Comparison of ENCODE assay signal across 11 cellular contexts in the genomic region with DNA sequence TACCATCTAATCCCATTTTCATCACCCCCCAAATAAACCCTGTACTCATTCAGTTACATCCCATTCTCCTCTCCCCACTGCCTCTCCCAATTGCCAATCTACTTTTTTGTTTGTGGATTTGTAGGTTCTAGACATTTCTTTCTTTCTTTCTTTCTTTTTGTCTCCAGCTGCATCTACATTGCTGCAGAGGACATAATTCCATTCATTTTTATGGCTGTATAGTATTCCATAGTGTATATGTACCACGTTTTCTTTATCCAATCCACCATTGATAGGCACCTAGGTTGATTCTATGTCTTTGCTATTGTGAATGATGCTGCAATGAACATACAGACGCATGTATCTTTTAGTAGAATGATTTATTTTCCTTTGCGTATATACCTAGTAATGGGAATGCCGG. TPM values are rescaled to one million over a fixed set of nuclear protein-coding genes. Genes with fewer than 3 reads are reported as not detected.
A peak's percentile ranks its signal among the peaks of the same experiment; 100 is the strongest.
DNase-seq lines count a peak whose midpoint lies in the region; ATAC-seq, FAIRE-seq and TF ChIP-seq lines count a peak whose summit lies in the region.
"Had no signal": no experiment of that assay in that cellular context is flagged by ENCODE, and none has a peak within 500 bp of the region (broad histone marks: within the 10 kb centered on the region; RNA-seq: fewer than 3 reads in every experiment).

No MANE protein-coding gene starts in this region.

- 80 to 100% methylated on average over 1 to 2 of the region's 4 CpGs for WGBS in mesodermal cell (ENCODE audit: insufficient coverage in 2 of 2), 2 experiments

- H3K36me3 ChIP-seq in left ventricle myocardium inferior: no peaks in the 10 kb centered on the region
- H3K36me3 ChIP-seq in mesodermal cell (ENCODE audit: control insufficient read depth, insufficient read depth, low read length): no peaks in the 10 kb centered on the region
- no peaks in the 10 kb centered on the region for H3K36me3 ChIP-seq in tibial artery

- intact Hi-C loops in left ventricle myocardium inferior (cut with micrococcal nuclease): no loop called here
- intact Hi-C loops in left cardiac atrium (cut with DNase I): no loop called here
- intact Hi-C loops in tibial artery (cut with DNase I; ENCODE audit: low total_unique reads): no loop called here

- H3K4me3 Mint-ChIP-seq in activated naive CD8-positive, alpha-beta T cell: peak overlapping the region; percentile 3
- H3K4me3 Mint-ChIP-seq: activated CD4-positive, alpha-beta memory T cell treated with anti-CD3 and anti-CD28 coated beads, Interleukin-2, amount 10 ng/mL, durations not matched to agents 7 days and 5 days; activated naive CD4-positive, alpha-beta T cell treated with anti-CD3 and anti-CD28 coated beads, Interleukin-2, amount 10 ng/mL, durations not matched to agents 7 days and 5 days had no signal

- H3K27me3 Mint-ChIP-seq in activated naive CD8-positive, alpha-beta T cell: peaks cover 39% of the 10 kb centered on the region

- H3K9me3 ChIP-seq in left ventricle myocardium inferior (replicated peaks): peaks cover 10% of the 10 kb centered on the region
- H3K9me3 ChIP-seq in mesodermal cell (ENCODE audit: control insufficient read depth, low read length): no peaks in the 10 kb centered on the region
- no peaks in the 10 kb centered on the region for H3K9me3 ChIP-seq in tibial artery

- H3K27ac Mint-ChIP-seq in activated naive CD8-positive, alpha-beta T cell: no peak overlapping the region
- H3K27ac Mint-ChIP-seq: activated CD4-positive, alpha-beta memory T cell treated with anti-CD3 and anti-CD28 coated beads, Interleukin-2, amount 10 ng/mL, durations not matched to agents 7 days and 5 days; activated naive CD4-positive, alpha-beta T cell treated with anti-CD3 and anti-CD28 coated beads, Interleukin-2, amount 10 ng/mL, durations not matched to agents 7 days and 5 days had no signal

- peaks cover 14% of the 10 kb centered on the region for H3K9me3 Mint-ChIP-seq in activated naive CD8-positive, alpha-beta T cell (ENCODE audit: low read depth)
- H3K9me3 Mint-ChIP-seq: activated CD4-positive, alpha-beta memory T cell treated with anti-CD3 and anti-CD28 coated beads, Interleukin-2, amount 10 ng/mL, durations not matched to agents 7 days and 5 days; activated naive CD4-positive, alpha-beta T cell treated with anti-CD3 and anti-CD28 coated beads, Interleukin-2, amount 10 ng/mL, durations not matched to agents 7 days and 5 days had no signal

- H3K4me1 ChIP-seq in left ventricle myocardium inferior (peaks cover 19% of the 10 kb centered on the region), mesodermal cell (ENCODE audit: control insufficient read depth, insufficient read depth, low read length, poor library complexity, severe bottlenecking) (no peaks in the 10 kb centered on the region), tibial artery (peaks cover 0 to 24% (median 7%) of the 10 kb centered on the region in 4 donors)

- ATAC-seq in left cardiac atrium: no peak

- H3K27me3 ChIP-seq in left ventricle myocardium inferior (ENCODE audit: low read depth) (peaks cover 41% of the 10 kb centered on the region), tibial artery (peaks cover 0 to 5% of the 10 kb centered on the region in 2 donors)

- peaks cover 5% of the 10 kb centered on the region for H3K4me1 Mint-ChIP-seq in activated naive CD8-positive, alpha-beta T cell (ENCODE audit: low read depth)

- H3K27ac ChIP-seq in left ventricle myocardium inferior (replicated peaks) (peak overlapping the region; percentile 76), mesodermal cell (ENCODE audit: low read depth, low read length, severe bottlenecking) (no peak overlapping the region), tibial artery (no peak overlapping the region)

- H3K4me3 ChIP-seq in left ventricle myocardium inferior: peak overlapping the region; percentile 65
- H3K4me3 ChIP-seq in mesodermal cell (ENCODE audit: extremely low read depth, insufficient read depth, low read length, poor library complexity, severe bottlenecking): peak overlapping the region; percentile 61
- H3K4me3 ChIP-seq in tibial artery: peak overlapping the region; percentile 35 to 51

- no peak for DNase-seq in left ventricle myocardium inferior
- no peak for DNase-seq in left cardiac atrium
- DNase-seq in tibial artery: no peak
- no peak for DNase-seq in midbrain (lab: John Stamatoyannopoulos, UW)
- no peak for DNase-seq in D721Med (ENCODE audit: insufficient read length, low spot score)
- no peak for DNase-seq in MV-4-11 (lab: John Stamatoyannopoulos, UW)
- DNase-seq: activated CD4-positive, alpha-beta memory T cell treated with anti-CD3 and anti-CD28 coated beads, Interleukin-2, amount 10 ng/mL, durations not matched to agents 7 days and 5 days; activated naive CD4-positive, alpha-beta T cell treated with anti-CD3 and anti-CD28 coated beads, Interleukin-2, amount 10 ng/mL, durations not matched to agents 7 days and 5 days had no signal

- TF ChIP-seq CTCF in left ventricle myocardium inferior (IDR thresholded peaks at IDR 0.05; ENCODE audit: borderline replicate concordance) (no peak), tibial artery (IDR thresholded peaks at IDR 0.05) (no peak), D721Med (IDR thresholded peaks at IDR 0.05; ENCODE audit: insufficient read depth, missing control alignments) (no peak)

- no peaks in the 10 kb centered on the region for H3K36me3 Mint-ChIP-seq in activated naive CD8-positive, alpha-beta T cell
- H3K36me3 Mint-ChIP-seq: activated naive CD4-positive, alpha-beta T cell treated with anti-CD3 and anti-CD28 coated beads, Interleukin-2, amount 10 ng/mL, durations not matched to agents 7 days and 5 days had no signal

- no peak for FAIRE-seq in D721Med (lab: Jason Lieb, UNC)

RNA-seq across cellular contexts. Expression of a gene that starts 6.3 kb away (rescaled TPM):
- total RNA-seq in left ventricle myocardium inferior (147 TPM), left cardiac atrium (100 to 1,000 TPM in 1 of 2 donors, 10 to 100 TPM in 1; 44.2 to 124 TPM)
- 3.9 TPM for polyA plus RNA-seq in mesodermal cell (2013, experiment 1 of 2)
- 4.7 TPM for polyA plus RNA-seq in mesodermal cell (2013, experiment 2 of 2)
- total RNA-seq: activated CD4-positive, alpha-beta memory T cell treated with anti-CD3 and anti-CD28 coated beads, Interleukin-2, amount 10 ng/mL, durations not matched to agents 7 days and 5 days; myocyte had no signal

RNA-seq across cellular contexts. Expression of a gene that starts 50.9 kb away (rescaled TPM):
- total RNA-seq in left ventricle myocardium inferior (not detected), left cardiac atrium (not detected)
- polyA plus RNA-seq in mesodermal cell (2013, experiment 1 of 2): not detected
- polyA plus RNA-seq in mesodermal cell (2013, experiment 2 of 2): not detected
- total RNA-seq: activated CD4-positive, alpha-beta memory T cell treated with anti-CD3 and anti-CD28 coated beads, Interleukin-2, amount 10 ng/mL, durations not matched to agents 7 days and 5 days had no signal
